ENCODE assay signal across 19 cellular contexts in genomic region chr14:24130380-24130716, GRCh38. TPM values are rescaled to one million over a fixed set of nuclear protein-coding genes. Genes with fewer than 3 reads are reported as not detected.
DNase-seq lines count a peak whose midpoint lies in the region; ATAC-seq, FAIRE-seq and TF ChIP-seq lines count a peak whose summit lies in the region.
"Had no signal": no experiment of that assay in that cellular context is flagged by ENCODE, and none has a peak within 500 bp of the region (broad histone marks: within the 10 kb centered on the region; RNA-seq: fewer than 3 reads in every experiment).

A gene with protein sequence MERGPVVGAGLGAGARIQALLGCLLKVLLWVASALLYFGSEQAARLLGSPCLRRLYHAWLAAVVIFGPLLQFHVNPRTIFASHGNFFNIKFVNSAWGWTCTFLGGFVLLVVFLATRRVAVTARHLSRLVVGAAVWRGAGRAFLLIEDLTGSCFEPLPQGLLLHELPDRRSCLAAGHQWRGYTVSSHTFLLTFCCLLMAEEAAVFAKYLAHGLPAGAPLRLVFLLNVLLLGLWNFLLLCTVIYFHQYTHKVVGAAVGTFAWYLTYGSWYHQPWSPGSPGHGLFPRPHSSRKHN (plus strand): TSS chr14:24130659. CDS start chr14:24131564, 905 bp downstream.

- peak within 1 kb of the TSS; percentile 11 for H3K9ac ChIP-seq in HepG2 (ENCODE audit: insufficient read depth, low read depth, low read length)
- H3K9ac ChIP-seq: KMS-11 had no signal

- H3K4me1 ChIP-seq in HepG2 (ENCODE audit: insufficient read depth, low read length), result peaks cover 49% of the 10 kb centered on the region

- peak within 1 kb of the TSS; percentile 12 for H3K4me2 ChIP-seq in HepG2 (ENCODE audit: low read depth, low read length)
- H3K4me2 ChIP-seq: KMS-11 had no signal

- BruUV-seq in HepG2 (replicated peaks; lab: Mats Ljungman, UMichigan), result no TSS peak

- TF ChIP-seq EP300 in HepG2 (IDR thresholded peaks at IDR 0.05; ENCODE audit: low read depth in 2 of 2, low read length in 2 of 2), result no peak
- no peak for TF ChIP-seq EP300 in HepG2 (CRISPR knock-in tag; IDR thresholded peaks at IDR 0.05; ENCODE audit: borderline replicate concordance)

- no peak within 1 kb of the TSS for H2AFZ ChIP-seq in HepG2 (ENCODE audit: low read length)

- H3K4me1 Mint-ChIP-seq in activated CD4-positive, alpha-beta T cell treated with anti-CD3 and anti-CD28 coated beads for 36 hours, result peaks cover 21% of the 10 kb centered on the region
- peaks cover 23% of the 10 kb centered on the region for H3K4me1 Mint-ChIP-seq in activated naive CD8-positive, alpha-beta T cell treated with anti-CD3 and anti-CD28 coated beads, Interleukin-2, amount 10 ng/mL, durations not matched to agents 7 days and 5 days
- peaks cover 16 to 26% of the 10 kb centered on the region in 2 donors for H3K4me1 Mint-ChIP-seq in stimulated activated naive B cell treated with anti-CD40 and anti-IgM and Interleukin-4, amounts not matched to agents 10 μg/mL and 1 μg/mL and 100 μg/mL, for 72 hours

- no peaks in the 10 kb centered on the region for H3K27me3 Mint-ChIP-seq in activated CD4-positive, alpha-beta T cell treated with anti-CD3 and anti-CD28 coated beads for 36 hours
- H3K27me3 Mint-ChIP-seq in activated naive CD8-positive, alpha-beta T cell treated with anti-CD3 and anti-CD28 coated beads, Interleukin-2, amount 10 ng/mL, durations not matched to agents 7 days and 5 days, result no peaks in the 10 kb centered on the region
- no peaks in the 10 kb centered on the region for H3K27me3 Mint-ChIP-seq in stimulated activated naive B cell treated with anti-CD40 and anti-IgM and Interleukin-4, amounts not matched to agents 10 μg/mL and 1 μg/mL and 100 μg/mL, for 72 hours

- peak within 1 kb of the TSS in 1 of 3 experiments; percentile 2; a peak in 1 of 6 replicates for H3K4me3 ChIP-seq in HepG2 (replicated peaks in 1 of 3; ENCODE audit: insufficient read depth in 1 of 3, low read depth in 2 of 3, low read length in 3 of 3)
- H3K4me3 ChIP-seq: skin epidermis had no signal

- no peaks in the 10 kb centered on the region for H3K27me3 ChIP-seq in HepG2 (ENCODE audit: control insufficient read depth in 1 of 2, insufficient read depth in 2 of 2, low read length in 2 of 2)

- POLR2A ChIA-PET in activated CD4-positive, alpha-beta T cell treated with anti-CD3 and anti-CD28 coated beads for 36 hours (lab: Charles Lee), result interaction anchor here (0.6 kb wide), 1 partner anchor 145 kb away, joined by 3 read pairs; no protein-coding TSS in a partner anchor
- POLR2A ChIA-PET in activated naive CD8-positive, alpha-beta T cell treated with anti-CD3 and anti-CD28 coated beads, Interleukin-2, amount 10 ng/mL, durations not matched to agents 7 days and 5 days (lab: Charles Lee), result interaction anchor here (1.2 to 5.6 kb wide), 2 partner anchors 14 to 34 kb away, joined by 3 to 51 read pairs; partner anchors contain the start of genes DCAF11 and NRL
- POLR2A ChIA-PET in HepG2 (lab: Yijun Ruan, JAX), result interaction anchor here (0.7 to 22.7 kb wide), 7 partner anchors 10 to 58 kb away, joined by 3 to 977 read pairs (median 5); partner anchors contain the start of genes DCAF11, EMC9, IPO4 and IRF9

- H3K9me3 ChIP-seq in HepG2 (ENCODE audit: low read length), result no peaks in the 10 kb centered on the region

- intact Hi-C loops in activated CD4-positive, alpha-beta T cell treated with anti-CD3 and anti-CD28 coated beads for 36 hours (cut with DNase I, micrococcal nuclease), result no loop called here
- intact Hi-C loops in HepG2 (cut with micrococcal nuclease; ENCODE audit: unreplicated experiment), result no loop called here

- 97% methylated on average over 5 of the region's 5 CpGs for WGBS in HepG2 (ENCODE audit: low lambda C conversion rate)

- H3K36me3 Mint-ChIP-seq in activated CD4-positive, alpha-beta T cell treated with anti-CD3 and anti-CD28 coated beads for 36 hours (ENCODE audit: low read depth), result no peaks in the 10 kb centered on the region
- peaks cover 8% of the 10 kb centered on the region for H3K36me3 Mint-ChIP-seq in activated naive CD8-positive, alpha-beta T cell treated with anti-CD3 and anti-CD28 coated beads, Interleukin-2, amount 10 ng/mL, durations not matched to agents 7 days and 5 days
- H3K36me3 Mint-ChIP-seq in stimulated activated naive B cell treated with anti-CD40 and anti-IgM and Interleukin-4, amounts not matched to agents 10 μg/mL and 1 μg/mL and 100 μg/mL, for 72 hours, result peaks cover under 1 to 5% of the 10 kb centered on the region in 2 donors

- H3K27ac ChIP-seq in HepG2 (ENCODE audit: extremely low read length, insufficient read depth, low read length), result peak within 1 kb of the TSS; percentile 48
- H3K27ac ChIP-seq: KMS-11 had no signal

- in situ Hi-C loops in HepG2 (cut with HindIII; ENCODE audit: extremely low pct_ligation_motif_present, low pct_unique_long_range_greater_than_20kb), result loop anchor here (25.0 kb wide), 1 partner anchor 818 kb away; the partner anchor contains the start of genes BCL2L2, PABPN1 and PPP1R3E

- TF ChIP-seq CTCF in HepG2 (CRISPR knock-in tag; IDR thresholded peaks at IDR 0.05), result no peak

- H3K9me3 Mint-ChIP-seq in activated CD4-positive, alpha-beta T cell treated with anti-CD3 and anti-CD28 coated beads for 36 hours (ENCODE audit: low read depth), result no peaks in the 10 kb centered on the region
- H3K9me3 Mint-ChIP-seq in activated naive CD8-positive, alpha-beta T cell treated with anti-CD3 and anti-CD28 coated beads, Interleukin-2, amount 10 ng/mL, durations not matched to agents 7 days and 5 days, result no peaks in the 10 kb centered on the region
- no peaks in the 10 kb centered on the region for H3K9me3 Mint-ChIP-seq in stimulated activated naive B cell treated with anti-CD40 and anti-IgM and Interleukin-4, amounts not matched to agents 10 μg/mL and 1 μg/mL and 100 μg/mL, for 72 hours
- H3K9me3 Mint-ChIP-seq: activated T-cell treated with anti-CD3 and anti-CD28 coated beads, Interleukin-2, amount 50 U/mL, for 4 hours had no signal

- no peaks in the 10 kb centered on the region for H3K36me3 ChIP-seq in HepG2 (replicated peaks in 1 of 2; ENCODE audit: control insufficient read depth in 1 of 2, insufficient read depth in 2 of 2, low read length in 2 of 2)

- no peaks in the 10 kb centered on the region for H4K20me1 ChIP-seq in HepG2 (ENCODE audit: insufficient read depth, low read length)

- TF ChIP-seq RAD21 in HepG2 (CRISPR knock-in tag; IDR thresholded peaks at IDR 0.05), result no peak

- CTCF ChIA-PET in activated CD4-positive, alpha-beta T cell treated with anti-CD3 and anti-CD28 coated beads for 36 hours (lab: Charles Lee), result interaction anchor here (0.6 to 1.0 kb wide), 3 partner anchors 8 to 575 kb away, joined by 3 to 4 read pairs (median 3); no protein-coding TSS in a partner anchor
- CTCF ChIA-PET in HepG2 (lab: Yijun Ruan, JAX; ENCODE audit: low intra/inter-chr PET ratio, low total read pairs), result no interaction called here

- FAIRE-seq in HepG2 (lab: Jason Lieb, UNC), result no peak
- FAIRE-seq: astrocyte, GM19239 had no signal

- no peak for DNase-seq in activated CD4-positive, alpha-beta T cell treated with anti-CD3 and anti-CD28 coated beads for 36 hours
- no peak for DNase-seq in activated CD4-positive, alpha-beta T cell treated with anti-CD3 and anti-CD28 coated beads for 1 hour
- no peak for DNase-seq in activated naive CD8-positive, alpha-beta T cell treated with anti-CD3 and anti-CD28 coated beads, Interleukin-2, amount 10 ng/mL, durations not matched to agents 7 days and 5 days
- no peak for DNase-seq in HepG2 (ENCODE audit: low spot score)
- no peak for DNase-seq in stimulated activated naive B cell treated with anti-CD40 and anti-IgM and Interleukin-4, amounts not matched to agents 10 μg/mL and 1 μg/mL and 100 μg/mL, for 72 hours
- DNase-seq in activated gamma-delta T cell treated with Interleukin-2 at 50 U/mL for 16 hours, result no peak
- no peak for DNase-seq in HuH-7 (ENCODE audit: low spot score)
- DNase-seq in DMS153 treated with DMSO at 0.1 percent for 48 hours (lab: John Stamatoyannopoulos, UW; ENCODE audit: unreplicated experiment), result no peak
- DNase-seq: activated T-cell treated with anti-CD3 and anti-CD28 coated beads, Interleukin-2, amount 50 U/mL, for 4 hours; effector memory CD4-positive, alpha-beta T cell; foreskin fibroblast; NCI-H2029; NCI-H748 treated with DMSO at 0.1 percent for 48 hours had no signal

- no peak within 1 kb of the TSS for H3K4me3 Mint-ChIP-seq in activated CD4-positive, alpha-beta T cell treated with anti-CD3 and anti-CD28 coated beads for 36 hours
- H3K4me3 Mint-ChIP-seq in activated naive CD8-positive, alpha-beta T cell treated with anti-CD3 and anti-CD28 coated beads, Interleukin-2, amount 10 ng/mL, durations not matched to agents 7 days and 5 days, result no peak within 1 kb of the TSS
- no peak within 1 kb of the TSS for H3K4me3 Mint-ChIP-seq in stimulated activated naive B cell treated with anti-CD40 and anti-IgM and Interleukin-4, amounts not matched to agents 10 μg/mL and 1 μg/mL and 100 μg/mL, for 72 hours
- H3K4me3 Mint-ChIP-seq: activated T-cell treated with anti-CD3 and anti-CD28 coated beads, Interleukin-2, amount 50 U/mL, for 4 hours had no signal

- no peak for TF ChIP-seq POLR2A in HepG2 (IDR thresholded peaks at IDR 0.05; ENCODE audit: insufficient read depth in 1 of 2, low read depth in 2 of 2, low read length in 2 of 2)

- no peak for ATAC-seq in activated CD4-positive, alpha-beta T cell treated with anti-CD3 and anti-CD28 coated beads for 36 hours
- ATAC-seq in activated naive CD8-positive, alpha-beta T cell treated with anti-CD3 and anti-CD28 coated beads, Interleukin-2, amount 10 ng/mL, durations not matched to agents 7 days and 5 days (ENCODE audit: low read depth), result no peak
- peak; percentile 2 for ATAC-seq in HepG2
- no peak for ATAC-seq in stimulated activated naive B cell treated with anti-CD40 and anti-IgM and Interleukin-4, amounts not matched to agents 10 μg/mL and 1 μg/mL and 100 μg/mL, for 72 hours (replicated peaks)
- ATAC-seq: activated T-cell treated with anti-CD3 and anti-CD28 coated beads, Interleukin-2, amount 50 U/mL, for 4 hours had no signal

- H3K27ac Mint-ChIP-seq in activated CD4-positive, alpha-beta T cell treated with anti-CD3 and anti-CD28 coated beads for 36 hours, result peak within 1 kb of the TSS; percentile 1
- H3K27ac Mint-ChIP-seq in activated naive CD8-positive, alpha-beta T cell treated with anti-CD3 and anti-CD28 coated beads, Interleukin-2, amount 10 ng/mL, durations not matched to agents 7 days and 5 days, result peak within 1 kb of the TSS; percentile 38
- peak within 1 kb of the TSS; percentile 42 for H3K27ac Mint-ChIP-seq in stimulated activated naive B cell treated with anti-CD40 and anti-IgM and Interleukin-4, amounts not matched to agents 10 μg/mL and 1 μg/mL and 100 μg/mL, for 72 hours

- no peaks in the 10 kb centered on the region for H3K79me2 ChIP-seq in HepG2 (ENCODE audit: insufficient read depth, low read length)

RNA-seq across cellular contexts. Expression of the gene that starts here (rescaled TPM):
- under 1 TPM in 1 of 2 experiments, not detected in 1; 0.53 TPM for total RNA-seq in activated CD4-positive, alpha-beta T cell treated with anti-CD3 and anti-CD28 coated beads for 36 hours
- 1 to 10 TPM; 1.3 to 1.7 TPM for total RNA-seq in activated naive CD8-positive, alpha-beta T cell treated with anti-CD3 and anti-CD28 coated beads, Interleukin-2, amount 10 ng/mL, durations not matched to agents 7 days and 5 days
- 3.1 and 5.8 TPM in 2 replicates for total RNA-seq in HepG2 (2016; rRNA removed; fragmentation: Illumina TruSeq; extraction: Trizol)
- total RNA-seq in HepG2 (2016; cell fraction: cytosol; rRNA removed; fragmentation: Illumina TruSeq; extraction: Trizol; ENCODE audit: low read depth), result 2.1 and 4.3 TPM in 2 replicates
- total RNA-seq in HepG2 (2016; cell fraction: insoluble cytoplasmic fraction; rRNA removed; fragmentation: Illumina TruSeq; extraction: Trizol), result 4.0 and 5.2 TPM in 2 replicates
- 2.2 and 3.3 TPM in 2 replicates for total RNA-seq in HepG2 (2016; cell fraction: membrane; rRNA removed; fragmentation: Illumina TruSeq; extraction: Trizol)
- total RNA-seq in HepG2 (2016; cell fraction: nucleus; rRNA removed; fragmentation: Illumina TruSeq; extraction: Trizol), result 4.1 and 5.6 TPM in 2 replicates
- polyA plus RNA-seq in HepG2 (2011; rRNA removed), result 2.7 and 3.6 TPM in 2 replicates
- polyA plus RNA-seq in HepG2 (2011; cell fraction: cytosol; rRNA removed), result 2.3 and 4.4 TPM in 2 replicates
- polyA plus RNA-seq in HepG2 (2011; cell fraction: nucleus; rRNA removed), result 11.8 and 15.0 TPM in 2 replicates
- polyA plus RNA-seq in HepG2 (2012), result 2.5 and 2.7 TPM in 2 replicates
- polyA plus RNA-seq in HepG2 (2016; cell fraction: cytosol; fragmentation: Illumina TruSeq; extraction: Trizol; ENCODE audit: low read depth), result 3.0 and 3.4 TPM in 2 replicates
- polyA plus RNA-seq in HepG2 (2016; cell fraction: insoluble cytoplasmic fraction; fragmentation: Illumina TruSeq; extraction: Trizol; ENCODE audit: low read depth), result 2.7 and 3.0 TPM in 2 replicates
- polyA plus RNA-seq in HepG2 (2016; cell fraction: membrane; fragmentation: Illumina TruSeq; extraction: Trizol; ENCODE audit: low read depth), result 1.9 and 2.4 TPM in 2 replicates
- 6.4 and 7.9 TPM in 2 replicates for polyA plus RNA-seq in HepG2 (2016; cell fraction: nucleus; fragmentation: Illumina TruSeq; extraction: Trizol; ENCODE audit: insufficient read depth, low read depth)
- polyA minus RNA-seq in HepG2 (2011; rRNA and poly(A)+ RNA removed; ENCODE audit: low replicate concordance), result 1.6 and 7.9 TPM in 2 replicates
- polyA minus RNA-seq in HepG2 (2011; cell fraction: cytosol; rRNA and poly(A)+ RNA removed), result 2.1 TPM in 2 replicates
- polyA minus RNA-seq in HepG2 (2011; cell fraction: nucleus; rRNA and poly(A)+ RNA removed), result 3.9 and 4.2 TPM in 2 replicates
- total RNA-seq: A172, SK-MEL-5 had no signal
